ENCODE assay signal across 8 cellular contexts in genomic region chr19:7293795-7294570, GRCh38. TPM values are rescaled to one million over a fixed set of nuclear protein-coding genes. Genes with fewer than 3 reads are reported as not detected.
DNase-seq lines count a peak whose midpoint lies in the region; ATAC-seq and TF ChIP-seq lines count a peak whose summit lies in the region.

Gene INSR (minus strand): TSS chr19:7294414. CDS start chr19:7293891, 523 bp downstream.

- H3K4me2 ChIP-seq in DOHH2 (ENCODE audit: low read length): peak within 1 kb of the TSS; percentile 86

- intact Hi-C loops in left ventricle myocardium inferior (cut with micrococcal nuclease): loop anchor here (5.0 kb wide), 1 partner anchor 97 kb away; no protein-coding TSS in a partner anchor
- intact Hi-C loops in posterior cingulate gyrus (cut with DNase I): loop anchor here (1.0 to 5.0 kb wide), 3 partner anchors 96 to 192 kb away; no protein-coding TSS in a partner anchor

- H3K4me1 ChIP-seq in DOHH2 (ENCODE audit: control insufficient read depth, low read length): peaks cover 50% of the 10 kb centered on the region
- H3K4me1 ChIP-seq in left ventricle myocardium inferior: peaks cover 59% of the 10 kb centered on the region
- H3K4me1 ChIP-seq in urinary bladder (ENCODE audit: insufficient read depth): no peaks in the 10 kb centered on the region

- peaks cover 20% of the 10 kb centered on the region for H3K79me2 ChIP-seq in DOHH2 (ENCODE audit: control insufficient read depth, low read length)

- peak; percentile 93 for ATAC-seq in SK-N-SH treated with all-trans-retinoic acid at 6 μM for 48 hours

- WGBS in urinary bladder: under 1% methylated on average over 108 of the region's 108 CpGs

- no peaks in the 10 kb centered on the region for H3K9me2 ChIP-seq in DOHH2 (replicated peaks; ENCODE audit: control insufficient read depth, low read length)

- peak; percentile 48 for DNase-seq in HCEC 1CT
- DNase-seq in NAMALWA (ENCODE audit: low spot score): peak; percentile 89
- DNase-seq in left ventricle myocardium inferior: peak; percentile 91
- DNase-seq in posterior cingulate gyrus: peak; percentile 81 to 98 (median 86)

- TF ChIP-seq CTCF in DOHH2 (IDR thresholded peaks at IDR 0.05; ENCODE audit: low read depth, low read length, poor library complexity, severe bottlenecking) (no peak), left ventricle myocardium inferior (IDR thresholded peaks at IDR 0.05; ENCODE audit: borderline replicate concordance) (no peak)

- peak within 1 kb of the TSS; percentile 79 for H3K4me3 ChIP-seq in DOHH2 (ENCODE audit: low read length)
- peak within 1 kb of the TSS; percentile 99 for H3K4me3 ChIP-seq in left ventricle myocardium inferior
- H3K4me3 ChIP-seq in urinary bladder (ENCODE audit: low read depth, low read length): peak within 1 kb of the TSS; percentile 99

- peaks cover 15% of the 10 kb centered on the region for H3F3A ChIP-seq in DOHH2 (ENCODE audit: control insufficient read depth, insufficient read depth)

- H3K27ac ChIP-seq in DOHH2 (ENCODE audit: low read depth, low read length) (peak within 1 kb of the TSS; percentile 11; the same call in 1 of the 2 replicates), angular gyrus (ENCODE audit: low read depth, low read length) (peak within 1 kb of the TSS; percentile 88), left ventricle myocardium inferior (replicated peaks) (peak within 1 kb of the TSS; percentile 96), urinary bladder (ENCODE audit: low read depth) (peak within 1 kb of the TSS; percentile 81)

- H3K36me3 ChIP-seq in DOHH2 (ENCODE audit: control insufficient read depth, low read length) (no peaks in the 10 kb centered on the region), left ventricle myocardium inferior (no peaks in the 10 kb centered on the region), urinary bladder (ENCODE audit: insufficient read depth) (no peaks in the 10 kb centered on the region)

- H4K20me1 ChIP-seq in DOHH2 (ENCODE audit: control insufficient read depth, insufficient read depth, low read depth, low read length): peaks cover 5% of the 10 kb centered on the region; the same call in 1 of the 2 replicates

- H3K27me3 ChIP-seq in DOHH2 (ENCODE audit: control insufficient read depth, low read length) (peaks cover 11% of the 10 kb centered on the region), left ventricle myocardium inferior (ENCODE audit: low read depth) (no peaks in the 10 kb centered on the region)

- H3K9me3 ChIP-seq in DOHH2 (ENCODE audit: control insufficient read depth, insufficient read depth, low read length) (no peaks in the 10 kb centered on the region), left ventricle myocardium inferior (replicated peaks) (no peaks in the 10 kb centered on the region)

TF ChIP-seq in SK-N-SH treated with all-trans-retinoic acid at 6 μM for 48 hours, 23 proteins besides CTCF, POLR2A, EP300 and RAD21:
- TF ChIP-seq ISL1 (CRISPR knock-in tag; IDR thresholded peaks at IDR 0.05): no peak
- TF ChIP-seq POU6F1 (CRISPR knock-in tag; IDR thresholded peaks at IDR 0.05; ENCODE audit: borderline replicate concordance, low read depth): no peak
- TF ChIP-seq TCF4 (CRISPR knock-in tag; IDR thresholded peaks at IDR 0.05; ENCODE audit: borderline replicate concordance): no peak
- TF ChIP-seq CSDC2 (CRISPR knock-in tag; IDR thresholded peaks at IDR 0.05): no peak
- TF ChIP-seq TOX (CRISPR knock-in tag; IDR thresholded peaks at IDR 0.05; ENCODE audit: borderline replicate concordance): no peak
- no peak for TF ChIP-seq ZNF70 (CRISPR knock-in tag; IDR thresholded peaks at IDR 0.05)
- no peak for TF ChIP-seq OSR1 (CRISPR knock-in tag; IDR thresholded peaks at IDR 0.05)
- TF ChIP-seq GLIS3 (CRISPR knock-in tag; IDR thresholded peaks at IDR 0.05): no peak
- no peak for TF ChIP-seq ZNF565 (CRISPR knock-in tag; conservative IDR thresholded peaks at IDR 0.05; ENCODE audit: low read depth)
- no peak for TF ChIP-seq SNAI2 (CRISPR knock-in tag; IDR thresholded peaks at IDR 0.05)
- no peak for TF ChIP-seq ARNTL (CRISPR knock-in tag; IDR thresholded peaks at IDR 0.05; ENCODE audit: borderline replicate concordance, low read depth)
- no peak for TF ChIP-seq ZFP3 (CRISPR knock-in tag; IDR thresholded peaks at IDR 0.05)
- no peak for TF ChIP-seq BACH2 (CRISPR knock-in tag; IDR thresholded peaks at IDR 0.05; ENCODE audit: borderline replicate concordance)
- no peak for TF ChIP-seq ZNF8 (CRISPR knock-in tag; IDR thresholded peaks at IDR 0.05)
TF ChIP-seq in SK-N-SH treated with all-trans-retinoic acid at 6 μM for 48 hours: peak in this region for 0.

RNA-seq across cellular contexts. Expression of gene INSR, which starts in this region (rescaled TPM):
- total RNA-seq in left ventricle myocardium inferior (85.3 TPM), urinary bladder (38.6 TPM)
- polyA plus RNA-seq in urinary bladder: 15.3 TPM

Comparison
In these comparisons a context has a peak if more than half of its experiments do, and no peak if none do; other contexts are left out.
1. Peak in every context shown above with its lines: DNase-seq, ATAC-seq, H3K4me3 ChIP-seq and H3K27ac ChIP-seq.
2. H3K27ac ChIP-seq: peak in every context shown above with its lines; median percentile 96 in left ventricle myocardium inferior; 88 in angular gyrus; 81 in urinary bladder; 11 in DOHH2.